Comparison of ENCODE assay signal across 15 cellular contexts in the genomic region with DNA sequence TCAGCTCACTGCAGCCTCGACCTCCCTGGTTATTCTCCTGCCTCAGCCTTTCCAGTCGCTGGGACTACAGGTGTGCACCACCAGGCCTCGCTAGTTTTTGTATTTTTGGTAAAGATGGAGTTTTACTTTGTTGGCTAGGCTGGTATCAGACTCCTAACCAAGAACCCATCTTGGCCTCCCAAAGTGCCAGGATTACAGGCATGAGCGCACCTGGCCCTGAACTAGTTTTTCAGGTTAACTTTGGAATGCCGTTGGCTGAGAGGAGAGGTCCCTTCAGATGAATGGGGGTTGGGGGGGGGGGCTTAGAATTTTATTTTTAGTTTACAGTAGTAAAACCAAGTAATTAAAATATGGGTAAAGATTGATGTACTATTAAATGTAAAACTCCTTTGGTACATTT. TPM values are rescaled to one million over a fixed set of nuclear protein-coding genes. Genes with fewer than 3 reads are reported as not detected.
A peak's percentile ranks its signal among the peaks of the same experiment; 100 is the strongest.
DNase-seq lines count a peak whose midpoint lies in the region; ATAC-seq and TF ChIP-seq lines count a peak whose summit lies in the region.
"Had no signal": no experiment of that assay in that cellular context is flagged by ENCODE, and none has a peak within 500 bp of the region (broad histone marks: within the 10 kb centered on the region; RNA-seq: fewer than 3 reads in every experiment).

No MANE protein-coding gene starts in this region.

- no peak overlapping the region for H2AFZ ChIP-seq in neural progenitor cell (replicated peaks)

- WGBS in thyroid gland, 2 donors = 69 to 73% methylated on average over 5 of the region's 5 CpGs

- H3K4me3 Mint-ChIP-seq in neural progenitor cell = no peak overlapping the region
- H3K4me3 Mint-ChIP-seq: CD14-positive monocyte; CD4-positive, alpha-beta memory T cell; IgD-negative memory B cell had no signal

- TF ChIP-seq RAD21 in Ishikawa (IDR thresholded peaks at IDR 0.05; ENCODE audit: low read depth) = no peak

- ATAC-seq in GM18909 (IDR thresholded peaks at IDR 0.05; ENCODE audit: poor library complexity, unreplicated experiment) = no peak

- H3K9ac ChIP-seq in neural progenitor cell = no peak overlapping the region
- H3K9ac ChIP-seq: BLaER1 had no signal

- no peak for TF ChIP-seq EP300 in Ishikawa (IDR thresholded peaks at IDR 0.05; ENCODE audit: borderline replicate concordance)

- H3K9me3 Mint-ChIP-seq in neural progenitor cell = no peaks in the 10 kb centered on the region
- H3K9me3 Mint-ChIP-seq: CD14-positive monocyte; CD4-positive, alpha-beta memory T cell; IgD-negative memory B cell had no signal

- H3K27me3 ChIP-seq in thyroid gland (no peaks in the 10 kb centered on the region), neural progenitor cell (no peaks in the 10 kb centered on the region)
- H3K27me3 ChIP-seq: BLaER1 had no signal

- DNase-seq in ELF-1 (ENCODE audit: low read depth, low spot score) (peak; percentile 18), epithelial cell of prostate (ENCODE audit: low read depth, low spot score) (no peak), thyroid gland (peak; percentile 53 to 63), erythroblast (lab: John Stamatoyannopoulos, UW) (no peak), neural progenitor cell (ENCODE audit: low spot score) (no peak)
- DNase-seq: 8988T, H7 had no signal

- H3K4me2 ChIP-seq in neural progenitor cell = no peak overlapping the region
- H3K4me2 ChIP-seq: BLaER1 had no signal

- H3F3A ChIP-seq in neural progenitor cell (ENCODE audit: low read depth) = no peaks in the 10 kb centered on the region

- TF ChIP-seq POLR2A in thyroid gland (IDR thresholded peaks at IDR 0.05) = no peak
- TF ChIP-seq POLR2A in erythroblast (IDR thresholded peaks at IDR 0.05; ENCODE audit: low read length) = no peak

- no peak overlapping the region for H3K4me3 ChIP-seq in thyroid gland (replicated peaks in 1 of 3)
- H3K4me3 ChIP-seq in neural progenitor cell = no peak overlapping the region
- H3K4me3 ChIP-seq: BLaER1 had no signal

- H3K9me3 ChIP-seq in thyroid gland (no peaks in the 10 kb centered on the region), neural progenitor cell (ENCODE audit: low read depth) (no peaks in the 10 kb centered on the region)
- H3K9me3 ChIP-seq: BLaER1 had no signal

- no peak overlapping the region for H3K27ac Mint-ChIP-seq in neural progenitor cell
- H3K27ac Mint-ChIP-seq: CD14-positive monocyte; CD4-positive, alpha-beta memory T cell; IgD-negative memory B cell had no signal

- no peaks in the 10 kb centered on the region for H3K36me3 Mint-ChIP-seq in neural progenitor cell
- H3K36me3 Mint-ChIP-seq: CD14-positive monocyte; CD4-positive, alpha-beta memory T cell; IgD-negative memory B cell had no signal

- no peaks in the 10 kb centered on the region for H3K79me2 ChIP-seq in neural progenitor cell (ENCODE audit: low read depth)

- no peaks in the 10 kb centered on the region for H4K20me1 ChIP-seq in neural progenitor cell (ENCODE audit: low read depth)
- H4K20me1 ChIP-seq: BLaER1 had no signal

- TF ChIP-seq CTCF in thyroid gland (IDR thresholded peaks at IDR 0.05) (no peak), neural progenitor cell (IDR thresholded peaks at IDR 0.05) (no peak)

- intact Hi-C loops in thyroid gland (cut with DNase I) = loop anchor here (10.0 kb wide), 1 partner anchor 388 kb away; no protein-coding TSS in a partner anchor

- no peaks in the 10 kb centered on the region for H3K36me3 ChIP-seq in thyroid gland
- H3K36me3 ChIP-seq in neural progenitor cell = no peaks in the 10 kb centered on the region
- H3K36me3 ChIP-seq: BLaER1 had no signal

- H3K27me3 Mint-ChIP-seq in neural progenitor cell (ENCODE audit: insufficient read depth, low read depth) = no peaks in the 10 kb centered on the region

- peaks cover 5% of the 10 kb centered on the region for H3K4me1 Mint-ChIP-seq in neural progenitor cell
- H3K4me1 Mint-ChIP-seq: CD14-positive monocyte; CD4-positive, alpha-beta memory T cell; IgD-negative memory B cell had no signal

- H3K4me1 ChIP-seq in thyroid gland = peaks cover 5 to 12% of the 10 kb centered on the region in 2 donors
- peaks cover 6% of the 10 kb centered on the region for H3K4me1 ChIP-seq in neural progenitor cell
- H3K4me1 ChIP-seq: BLaER1 had no signal

- H3K27ac ChIP-seq in epithelial cell of prostate = peak overlapping the region; percentile 80
- peak overlapping the region; percentile 0 to 28 (median 21) for H3K27ac ChIP-seq in thyroid gland
- no peak overlapping the region for H3K27ac ChIP-seq in neural progenitor cell
- H3K27ac ChIP-seq: BLaER1 had no signal

TF ChIP-seq in Ishikawa, 13 proteins besides CTCF, POLR2A, EP300 and RAD21:
- TF ChIP-seq TEAD4 (IDR thresholded peaks at IDR 0.05) (peak; percentile 37; the same call in 1 of the 2 replicates), TAF1 (IDR thresholded peaks at IDR 0.05; ENCODE audit: low read depth) (no peak), NFIC (IDR thresholded peaks at IDR 0.05) (peak; percentile 27), TCF12 (IDR thresholded peaks at IDR 0.05; ENCODE audit: low read depth) (0 out of 2 replicates have a peak, but pooled peaks have one; percentile 39)

RNA-seq across cellular contexts. Expression of a gene that starts 23.4 kb away (rescaled TPM):
- total RNA-seq in thyroid gland (10 to 100 TPM in 3 of 4 donors, 1 to 10 TPM in 1; 5.3 to 27.4 (median 18.8) TPM), neural progenitor cell (ENCODE audit: low replicate concordance) (not detected in 2 replicates)
- total RNA-seq: A673; CD4-positive, alpha-beta memory T cell; H7; HepG2 had no signal

RNA-seq across cellular contexts. Expression of a gene that starts 56.1 kb away (rescaled TPM):
- total RNA-seq in thyroid gland = 10 to 100 TPM; 22.0 to 56.1 (median 41.6) TPM
- 25.0 and 28.8 TPM in 2 replicates for total RNA-seq in neural progenitor cell (ENCODE audit: low replicate concordance)
- total RNA-seq: HepG2 had no signal

Comparison
In these comparisons a context has a peak if more than half of its experiments do, and no peak if none do; other contexts are left out.
1. DNase-seq: peak in ELF-1 (single experiment) and thyroid gland (2 of 2); none in epithelial cell of prostate (single experiment), erythroblast (0 of 2) and neural progenitor cell (single experiment).